9 cellular contexts compared by ENCODE assay signal in genomic region chr11:75214411-75214821, GRCh38. TPM values are rescaled to one million over a fixed set of nuclear protein-coding genes. Genes with fewer than 3 reads are reported as not detected.
DNase-seq lines count a peak whose midpoint lies in the region; ATAC-seq and TF ChIP-seq lines count a peak whose summit lies in the region.
"Had no signal": no experiment of that assay in that cellular context is flagged by ENCODE, and none has a peak within 500 bp of the region (broad histone marks: within the 10 kb centered on the region; RNA-seq: fewer than 3 reads in every experiment).

No MANE protein-coding gene starts in this region.

- H3K9me3 Mint-ChIP-seq in activated CD4-positive, alpha-beta memory T cell treated with anti-CD3 and anti-CD28 coated beads for 36 hours, result no peaks in the 10 kb centered on the region
- H3K9me3 Mint-ChIP-seq in natural killer cell, result no peaks in the 10 kb centered on the region
- H3K9me3 Mint-ChIP-seq: dendritic cell treated with granulocyte-macrophage colony-stimulating factor and Interleukin-4, amounts not matched to agents 40 ng/mL and 50 ng/mL, for 4 days had no signal

- intact Hi-C loops in activated CD4-positive, alpha-beta memory T cell treated with anti-CD3 and anti-CD28 coated beads for 36 hours (cut with micrococcal nuclease), result loop anchor here (2.0 kb wide), 1 partner anchor 26 kb away; the partner anchor contains the start of gene TPBGL
- intact Hi-C loops in natural killer cell (cut with micrococcal nuclease), result no loop called here

- CTCF ChIA-PET in activated CD4-positive, alpha-beta memory T cell treated with anti-CD3 and anti-CD28 coated beads for 36 hours (lab: Charles Lee), result interaction anchor here (0.9 to 2.5 kb wide), 10 partner anchors 8 to 192 kb away, joined by 3 to 17 read pairs (median 6); partner anchors contain the start of gene TPBGL

- H3K4me1 ChIP-seq in endocrine pancreas (ENCODE audit: control insufficient read depth, insufficient read depth, low read length), result no peaks in the 10 kb centered on the region

- no peak overlapping the region for H3K4me3 Mint-ChIP-seq in activated CD4-positive, alpha-beta memory T cell treated with anti-CD3 and anti-CD28 coated beads for 36 hours
- no peak overlapping the region for H3K4me3 Mint-ChIP-seq in natural killer cell
- H3K4me3 Mint-ChIP-seq: dendritic cell treated with granulocyte-macrophage colony-stimulating factor and Interleukin-4, amounts not matched to agents 40 ng/mL and 50 ng/mL, for 4 days had no signal

- POLR2A ChIA-PET in activated CD4-positive, alpha-beta memory T cell treated with anti-CD3 and anti-CD28 coated beads for 36 hours (lab: Charles Lee), result interaction anchor here (0.5 kb wide), 1 partner anchor 193 kb away, joined by 3 read pairs; no protein-coding TSS in a partner anchor

- H3K4me1 Mint-ChIP-seq in activated CD4-positive, alpha-beta memory T cell treated with anti-CD3 and anti-CD28 coated beads for 36 hours (ENCODE audit: low read depth), result no peaks in the 10 kb centered on the region
- no peaks in the 10 kb centered on the region for H3K4me1 Mint-ChIP-seq in natural killer cell

- no peaks in the 10 kb centered on the region for H3K9me3 ChIP-seq in endocrine pancreas (ENCODE audit: control insufficient read depth, low read length)

- DNase-seq in NCI-H446 (lab: John Stamatoyannopoulos, UW) (peak; percentile 57 to 82), natural killer cell (peak; percentile 68)
- peak; percentile 84 for DNase-seq in activated CD4-positive, alpha-beta memory T cell treated with anti-CD3 and anti-CD28 coated beads for 36 hours
- DNase-seq in stimulated activated naive CD4-positive, alpha-beta T cell (lab: John Stamatoyannopoulos, UW), result peak; percentile 38 to 77 (median 62)

- peak overlapping the region; percentile 12 for H3K4me3 ChIP-seq in endocrine pancreas (ENCODE audit: control insufficient read depth, insufficient read depth, low read length)

- H3K27me3 Mint-ChIP-seq in activated CD4-positive, alpha-beta memory T cell treated with anti-CD3 and anti-CD28 coated beads for 36 hours, result peaks cover 20% of the 10 kb centered on the region
- peaks cover 30 to 40% of the 10 kb centered on the region in 2 donors for H3K27me3 Mint-ChIP-seq in natural killer cell (ENCODE audit: low read depth in 2 of 2)

- H3K9ac ChIP-seq in endocrine pancreas (ENCODE audit: control insufficient read depth, insufficient read depth, low read length), result no peak overlapping the region

- no peaks in the 10 kb centered on the region for H3K36me3 ChIP-seq in endocrine pancreas (ENCODE audit: control insufficient read depth, insufficient read depth, low read length)

- ATAC-seq in natural killer cell (peak; percentile 69 to 93 (median 91)), HG03571 (IDR thresholded peaks at IDR 0.05; ENCODE audit: unreplicated experiment) (no peak), GM21717 (IDR thresholded peaks at IDR 0.05; ENCODE audit: unreplicated experiment) (no peak)

- no peaks in the 10 kb centered on the region for H3K36me3 Mint-ChIP-seq in activated CD4-positive, alpha-beta memory T cell treated with anti-CD3 and anti-CD28 coated beads for 36 hours
- no peaks in the 10 kb centered on the region for H3K36me3 Mint-ChIP-seq in natural killer cell

- no peak overlapping the region for H3K27ac Mint-ChIP-seq in activated CD4-positive, alpha-beta memory T cell treated with anti-CD3 and anti-CD28 coated beads for 36 hours
- H3K27ac Mint-ChIP-seq in natural killer cell, result no peak overlapping the region
- H3K27ac Mint-ChIP-seq: dendritic cell treated with granulocyte-macrophage colony-stimulating factor and Interleukin-4, amounts not matched to agents 40 ng/mL and 50 ng/mL, for 4 days had no signal

- H3K27me3 ChIP-seq in endocrine pancreas (ENCODE audit: control insufficient read depth, insufficient read depth, low read length), result no peaks in the 10 kb centered on the region

- peak; percentile 34 for TF ChIP-seq CTCF in GM12873 (IDR thresholded peaks at IDR 0.05; ENCODE audit: insufficient read depth, low read depth, low read length, missing control alignments)
- TF ChIP-seq CTCF in natural killer cell (IDR thresholded peaks at IDR 0.05), result no peak

RNA-seq across cellular contexts. Expression of gene TPBGL, which starts 26.2 kb away (rescaled TPM):
- total RNA-seq in activated CD4-positive, alpha-beta memory T cell treated with anti-CD3 and anti-CD28 coated beads for 36 hours, result under 1 TPM in 1 of 2 experiments, not detected in 1; 0.07 TPM
- total RNA-seq in natural killer cell, result under 1 TPM; 0.34 to 0.75 (median 0.45) TPM

Comparison
In these comparisons a context has a peak if more than half of its experiments do, and no peak if none do; other contexts are left out.
1. ATAC-seq: peak in natural killer cell (3 of 3); none in HG03571 (single experiment) and GM21717 (single experiment).
2. Peak in every context shown above with its lines, with median percentiles within 50 percentile points of each other: DNase-seq.